Comparison of ENCODE assay signal across 8 cellular contexts in the genomic region with DNA sequence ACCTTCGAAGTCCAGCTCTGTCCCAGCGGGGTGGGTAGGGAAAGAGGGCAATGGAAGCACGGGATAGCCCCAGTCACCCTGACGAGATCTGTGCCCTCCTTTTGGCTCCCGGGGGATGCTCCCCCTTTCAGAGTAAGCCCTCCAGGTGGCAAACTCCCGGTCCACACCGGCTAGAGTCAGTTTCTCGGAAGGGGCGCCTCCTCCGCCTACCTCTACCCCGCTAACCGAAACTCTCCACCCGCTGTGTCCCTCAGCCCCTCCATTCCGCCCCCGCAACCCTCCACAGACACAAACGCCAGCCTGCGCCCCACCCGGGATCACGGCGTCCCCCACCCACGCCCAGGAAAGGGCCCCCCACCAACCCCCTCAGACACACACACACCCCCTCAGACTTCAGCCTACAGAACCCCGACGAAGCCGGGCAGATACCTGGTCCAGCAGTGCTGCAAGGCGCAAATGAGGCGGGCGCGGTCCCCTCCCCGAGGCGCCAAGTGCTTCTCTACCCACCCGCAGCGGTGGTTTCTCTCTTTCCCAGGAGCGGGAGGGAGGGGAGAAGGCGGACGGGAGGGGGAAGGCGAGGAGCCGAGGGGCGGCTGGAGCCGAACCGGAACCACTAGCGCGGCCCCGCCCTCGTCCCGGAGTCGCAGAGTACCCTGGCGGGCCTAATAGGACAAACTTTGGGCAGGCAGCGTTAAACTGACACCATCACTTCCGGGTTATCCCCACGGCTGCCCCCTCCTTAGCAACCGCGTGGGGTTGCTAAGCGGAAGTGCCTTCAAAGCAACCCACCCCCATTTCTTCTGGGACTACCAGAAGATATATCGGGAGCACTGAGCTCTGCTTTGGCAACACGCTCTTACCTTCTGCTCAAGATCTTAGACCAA. TPM values are rescaled to one million over a fixed set of nuclear protein-coding genes. Genes with fewer than 3 reads are reported as not detected.
DNase-seq lines count a peak whose midpoint lies in the region; ATAC-seq and TF ChIP-seq lines count a peak whose summit lies in the region.

A gene (minus strand): TSS at position 615 of the 884 bp plus-strand sequence. CDS start 55,674 bp downstream, outside the sequence.

- H3K9me3 ChIP-seq in ascending aorta (no peaks in the 10 kb centered on the region), right cardiac atrium (ENCODE audit: control insufficient read depth, low read length) (no peaks in the 10 kb centered on the region), uterus (no peaks in the 10 kb centered on the region)

- peak; percentile 78 to 85 for DNase-seq in NCI-H1930 (lab: John Stamatoyannopoulos, UW)
- peak; percentile 92 for DNase-seq in T-helper 2 cell treated with Interferon-gamma antibody and Interleukin-4, amounts not matched to agents 5 μg/mL and 100 μg/mL, for 36 hours (ENCODE audit: low spot score)
- peak; percentile 84 to 97 for DNase-seq in ascending aorta (ENCODE audit: low spot score in 2 of 2)
- peak; percentile 96 to 98 (median 97) for DNase-seq in right cardiac atrium
- peak; percentile 94 for DNase-seq in pulmonary artery endothelial cell (ENCODE audit: low read depth, low spot score)
- peak; percentile 95 to 96 for DNase-seq in uterus

- H3K4me1 ChIP-seq in ascending aorta (peaks cover 0 to 7% of the 10 kb centered on the region in 2 donors), right cardiac atrium (ENCODE audit: control insufficient read depth, insufficient read depth, low read length) (no peaks in the 10 kb centered on the region), uterus (peaks cover 4 to 7% of the 10 kb centered on the region in 2 donors)

- peak within 1 kb of the TSS; percentile 81 for H3K27ac Mint-ChIP-seq in T-helper 2 cell treated with Interferon-gamma antibody and Interleukin-4, amounts not matched to agents 5 μg/mL and 100 μg/mL, for 36 hours

- peaks cover 6% of the 10 kb centered on the region for H3K36me3 Mint-ChIP-seq in T-helper 2 cell treated with Interferon-gamma antibody and Interleukin-4, amounts not matched to agents 5 μg/mL and 100 μg/mL, for 36 hours (ENCODE audit: low read depth)

- TF ChIP-seq POLR2A in uterus (IDR thresholded peaks at IDR 0.05): peak in 1 of 2 donors; percentile 32

- H3K27me3 ChIP-seq in ascending aorta (no peaks in the 10 kb centered on the region), right cardiac atrium (ENCODE audit: control insufficient read depth, insufficient read depth) (no peaks in the 10 kb centered on the region), uterus (no peaks in the 10 kb centered on the region)

- peaks cover 19% of the 10 kb centered on the region for H3K4me1 Mint-ChIP-seq in T-helper 2 cell treated with Interferon-gamma antibody and Interleukin-4, amounts not matched to agents 5 μg/mL and 100 μg/mL, for 36 hours (ENCODE audit: low read depth)

- H3K36me3 ChIP-seq in ascending aorta (no peaks in the 10 kb centered on the region), uterus (no peaks in the 10 kb centered on the region)

- TF ChIP-seq CTCF in ascending aorta (IDR thresholded peaks at IDR 0.05) (no peak), uterus (IDR thresholded peaks at IDR 0.05) (no peak)

- ATAC-seq in GM18498 (IDR thresholded peaks at IDR 0.05; ENCODE audit: unreplicated experiment) (peak; percentile 97), HG02970 (IDR thresholded peaks at IDR 0.05; ENCODE audit: low FRiP score, unreplicated experiment) (peak; percentile 91), right cardiac atrium (peak; percentile 100)

- intact Hi-C loops in ascending aorta (cut with DNase I) (loop anchor here (1.0 kb wide), 2 partner anchors 26 to 192 kb away; a partner anchor contains a TSS), right cardiac atrium (cut with DNase I) (no loop called here), uterus (cut with DNase I; ENCODE audit: low total_unique reads) (no loop called here)

- peak within 1 kb of the TSS; percentile 82 to 97 for H3K4me3 ChIP-seq in ascending aorta
- peak within 1 kb of the TSS; percentile 96 for H3K4me3 ChIP-seq in right cardiac atrium (ENCODE audit: low read length)
- peak within 1 kb of the TSS; percentile 74 to 98 for H3K4me3 ChIP-seq in uterus

- under 1% methylated on average over 55 of the region's 55 CpGs for WGBS in right cardiac atrium

- peak within 1 kb of the TSS; percentile 27 to 63 for H3K27ac ChIP-seq in ascending aorta
- H3K27ac ChIP-seq in right cardiac atrium (ENCODE audit: low read length): peak within 1 kb of the TSS; percentile 70
- H3K27ac ChIP-seq in uterus: peak within 1 kb of the TSS; percentile 59 to 82

- no peaks in the 10 kb centered on the region for H3K27me3 Mint-ChIP-seq in T-helper 2 cell treated with Interferon-gamma antibody and Interleukin-4, amounts not matched to agents 5 μg/mL and 100 μg/mL, for 36 hours (ENCODE audit: low read depth)

- H3K4me3 Mint-ChIP-seq in T-helper 2 cell treated with Interferon-gamma antibody and Interleukin-4, amounts not matched to agents 5 μg/mL and 100 μg/mL, for 36 hours: peak within 1 kb of the TSS; percentile 85

- H3K9me3 Mint-ChIP-seq in T-helper 2 cell treated with Interferon-gamma antibody and Interleukin-4, amounts not matched to agents 5 μg/mL and 100 μg/mL, for 36 hours: no peaks in the 10 kb centered on the region

RNA-seq across cellular contexts. Expression of the gene that starts here (rescaled TPM):
- total RNA-seq in ascending aorta: 12.9 TPM
- total RNA-seq in right cardiac atrium: 10 to 100 TPM in 1 of 4 donors, 1 to 10 TPM in 3; 7.6 to 11.5 (median 7.9) TPM
- 2.3 TPM for polyA plus RNA-seq in right cardiac atrium
- 21.2 and 35.3 TPM in 2 replicates for total RNA-seq in pulmonary artery endothelial cell
- 10 to 100 TPM; 16.5 to 41.8 (median 33.3) TPM for total RNA-seq in uterus

Comparison
In these comparisons a context has a peak if more than half of its experiments do, and no peak if none do; other contexts are left out.
1. Peak in every context shown above with its lines: DNase-seq, ATAC-seq, H3K4me3 ChIP-seq and H3K27ac ChIP-seq.